ENCODE assay signal across 24 cellular contexts in the genomic region with DNA sequence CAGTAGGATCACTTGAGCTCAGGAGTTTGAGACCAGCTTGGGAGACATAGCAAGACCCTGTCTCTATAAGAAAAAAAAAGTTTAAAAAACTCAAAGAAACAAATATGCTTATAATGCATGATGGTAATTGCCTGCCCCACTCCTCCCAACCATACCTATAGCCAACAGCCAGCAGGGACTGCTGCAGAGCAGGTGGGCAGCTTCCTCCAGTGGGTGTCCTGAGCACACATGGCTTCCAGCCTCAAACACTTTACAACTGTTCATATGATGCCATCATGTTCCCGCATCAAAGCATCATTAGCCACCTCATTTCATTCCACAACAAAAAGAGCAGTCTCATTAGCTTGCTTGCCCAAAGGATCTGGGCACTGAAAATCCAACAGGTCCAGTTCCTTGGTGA. TPM values are rescaled to one million over a fixed set of nuclear protein-coding genes. Genes with fewer than 3 reads are reported as not detected.
DNase-seq lines count a peak whose midpoint lies in the region; ATAC-seq, FAIRE-seq and TF ChIP-seq lines count a peak whose summit lies in the region.
"Had no signal": no experiment of that assay in that cellular context is flagged by ENCODE, and none has a peak within 500 bp of the region (broad histone marks: within the 10 kb centered on the region; RNA-seq: fewer than 3 reads in every experiment).

No MANE protein-coding gene starts in this region.

- FAIRE-seq in HTR-8/SVneo (lab: Jason Lieb, UNC) = no peak
- FAIRE-seq: A549, D721Med, K562 had no signal

- H3K4me1 ChIP-seq in left ventricle myocardium inferior (peaks cover 99% of the 10 kb centered on the region), KMS-11 (ENCODE audit: low read depth, poor library complexity, severe bottlenecking) (peaks cover 47% of the 10 kb centered on the region), endodermal cell (ENCODE audit: control insufficient read depth, insufficient read depth, low read length) (peaks cover 3% of the 10 kb centered on the region), thyroid gland (peaks cover 45 to 69% of the 10 kb centered on the region in 2 donors)

- H3K9me3 Mint-ChIP-seq in endodermal cell = no peaks in the 10 kb centered on the region
- H3K9me3 Mint-ChIP-seq: CD14-positive monocyte had no signal

- H3K4me1 Mint-ChIP-seq in endodermal cell = peaks cover 13% of the 10 kb centered on the region
- H3K4me1 Mint-ChIP-seq: CD14-positive monocyte had no signal

- TF ChIP-seq POLR2A in thyroid gland (IDR thresholded peaks at IDR 0.05) = no peak

- H3K4me3 Mint-ChIP-seq in endodermal cell = no peak overlapping the region
- H3K4me3 Mint-ChIP-seq: CD14-positive monocyte had no signal

- TF ChIP-seq CTCF in left ventricle myocardium inferior (IDR thresholded peaks at IDR 0.05; ENCODE audit: borderline replicate concordance) (no peak), KMS-11 (conservative IDR thresholded peaks at IDR 0.05; ENCODE audit: low read depth, low read length) (no peak), endodermal cell (conservative IDR thresholded peaks at IDR 0.05) (no peak), thyroid gland (IDR thresholded peaks at IDR 0.05) (no peak), RWPE1 (conservative IDR thresholded peaks at IDR 0.05; ENCODE audit: low read depth) (no peak)

- H2AFZ ChIP-seq in KMS-11 (ENCODE audit: low read depth) = no peak overlapping the region

- no peak overlapping the region for H3K9ac ChIP-seq in KMS-11
- H3K9ac ChIP-seq in endodermal cell (ENCODE audit: extremely low read depth, low read length, poor library complexity, severe bottlenecking) = no peak overlapping the region

- WGBS in endodermal cell (ENCODE audit: insufficient coverage in 1 of 2, insufficient read length in 1 of 2), 2 experiments = 80 to 93% methylated on average over 1 of the region's 1 CpG
- WGBS in thyroid gland, 2 donors = 100% methylated on average over 1 of the region's 1 CpG

- H3K36me3 ChIP-seq in left ventricle myocardium inferior = peaks cover 19% of the 10 kb centered on the region
- no peaks in the 10 kb centered on the region for H3K36me3 ChIP-seq in KMS-11 (ENCODE audit: insufficient read depth)
- H3K36me3 ChIP-seq in endodermal cell (ENCODE audit: control insufficient read depth, insufficient read depth, low read length) = no peaks in the 10 kb centered on the region
- no peaks in the 10 kb centered on the region for H3K36me3 ChIP-seq in thyroid gland
- H3K36me3 ChIP-seq: Peyer's patch, SJCRH30 had no signal

- H3K27ac ChIP-seq in left ventricle myocardium inferior (replicated peaks) (peak overlapping the region; percentile 78), KMS-11 (no peak overlapping the region), endodermal cell (ENCODE audit: low read depth, low read length) (no peak overlapping the region), thyroid gland (peak overlapping the region in 2 of 3 donors; percentile 40 to 61), RWPE1 (no peak overlapping the region)
- H3K27ac ChIP-seq: Peyer's patch, SJCRH30 had no signal

- peak overlapping the region; percentile 75 for H3K4me2 ChIP-seq in KMS-11
- H3K4me2 ChIP-seq: A549 had no signal

- ATAC-seq in left cardiac atrium (no peak), GM19467 (IDR thresholded peaks at IDR 0.05; ENCODE audit: unreplicated experiment) (no peak)
- ATAC-seq: A549, K562 had no signal

- H3K27me3 ChIP-seq in left ventricle myocardium inferior (ENCODE audit: low read depth) = no peaks in the 10 kb centered on the region
- H3K27me3 ChIP-seq in KMS-11 (ENCODE audit: insufficient read depth, low read depth) = no peaks in the 10 kb centered on the region
- no peaks in the 10 kb centered on the region for H3K27me3 ChIP-seq in endodermal cell (ENCODE audit: control insufficient read depth, insufficient read depth, low read length, poor library complexity, severe bottlenecking)
- no peaks in the 10 kb centered on the region for H3K27me3 ChIP-seq in thyroid gland
- H3K27me3 ChIP-seq: Peyer's patch, SJCRH30 had no signal

- H3K4me3 ChIP-seq in left ventricle myocardium inferior (no peak overlapping the region), KMS-11 (IDR thresholded peaks at IDR 0.05; ENCODE audit: insufficient read depth, low read depth, low read length) (no peak overlapping the region), endodermal cell (ENCODE audit: low read length) (no peak overlapping the region), thyroid gland (replicated peaks in 1 of 3) (no peak overlapping the region)
- H3K4me3 ChIP-seq: A549, K562, Peyer's patch, SJCRH30 had no signal

- DNase-seq in left ventricle myocardium inferior (no peak), left cardiac atrium (no peak), endodermal cell (peak; percentile 16), thyroid gland (no peak), RWPE1 (ENCODE audit: low spot score) (no peak), HTR-8/SVneo (ENCODE audit: insufficient read length, low spot score) (no peak)
- DNase-seq: DMS53, GDM1, GOT3, NCI-H1092, NCI-H1436, NCI-H187 treated with DMSO at 0.1 percent for 48 hours, NCI-H2227 treated with DMSO at 0.1 percent for 48 hours, NCI-H510A, NCI-H748 treated with DMSO at 0.1 percent for 48 hours, Peyer's patch, SJCRH30 had no signal

- H3K27ac Mint-ChIP-seq in endodermal cell = no peak overlapping the region
- H3K27ac Mint-ChIP-seq: B cell, CD14-positive monocyte had no signal

- H3K79me2 ChIP-seq in KMS-11 (ENCODE audit: insufficient read depth, low read depth) = no peaks in the 10 kb centered on the region

- H3K9me3 ChIP-seq in left ventricle myocardium inferior (replicated peaks) = no peaks in the 10 kb centered on the region
- no peaks in the 10 kb centered on the region for H3K9me3 ChIP-seq in endodermal cell (ENCODE audit: control insufficient read depth, low read length)
- no peaks in the 10 kb centered on the region for H3K9me3 ChIP-seq in thyroid gland
- H3K9me3 ChIP-seq: A549, Peyer's patch, SJCRH30 had no signal

- no peaks in the 10 kb centered on the region for H3K36me3 Mint-ChIP-seq in endodermal cell (ENCODE audit: low read depth)
- H3K36me3 Mint-ChIP-seq: CD14-positive monocyte had no signal

- POLR2A ChIA-PET in RWPE1 (lab: Yijun Ruan, JAX; ENCODE audit: low non-redundant PET) = no interaction called here

- CTCF ChIA-PET in RWPE1 (lab: Yijun Ruan, JAX) = interaction anchor here (0.6 to 0.7 kb wide), 2 partner anchors 16 to 66 kb away, joined by 3 to 6 read pairs; no protein-coding TSS in a partner anchor

- intact Hi-C loops in left ventricle myocardium inferior (cut with micrococcal nuclease) (no loop called here), left cardiac atrium (cut with DNase I) (no loop called here), thyroid gland (cut with DNase I) (no loop called here)

- H3K27me3 Mint-ChIP-seq in endodermal cell (ENCODE audit: insufficient read depth) = no peaks in the 10 kb centered on the region

- no peaks in the 10 kb centered on the region for H4K20me1 ChIP-seq in KMS-11 (ENCODE audit: insufficient read depth)

RNA-seq across cellular contexts. Expression of a gene that starts 42.0 kb away (rescaled TPM):
- 674 TPM for total RNA-seq in left ventricle myocardium inferior
- 100 to 1,000 TPM; 292 to 305 TPM for total RNA-seq in left cardiac atrium
- 10 to 100 TPM; 39.3 to 49.3 TPM for total RNA-seq in endodermal cell
- polyA plus RNA-seq in endodermal cell (2013, experiment 1 of 2) = 45.2 TPM
- polyA plus RNA-seq in endodermal cell (2013, experiment 2 of 2) = 52.5 TPM
- 100 to 1,000 TPM; 225 to 404 (median 382) TPM for total RNA-seq in thyroid gland

Comparison
In these comparisons a context has a peak if more than half of its experiments do, and no peak if none do; other contexts are left out.
1. H3K27ac ChIP-seq: peak in left ventricle myocardium inferior (single experiment) and thyroid gland (2 of 3); none in KMS-11 (single experiment), endodermal cell (single experiment) and RWPE1 (single experiment).
2. RNA of a gene that starts 42.0 kb away (total RNA-seq): 674 TPM in left ventricle myocardium inferior (single experiment), 225 to 404 TPM in thyroid gland and 292 to 305 TPM in left cardiac atrium; 39.3 to 49.3 TPM in endodermal cell; every median in the first group is over 4 times any median in the second.